Comparison of ENCODE assay signal across 10 cellular contexts in genomic region chr12:26614217-26614616, GRCh38.
A peak's percentile ranks its signal among the peaks of the same experiment; 100 is the strongest.
DNase-seq lines count a peak whose midpoint lies in the region; ATAC-seq and TF ChIP-seq lines count a peak whose summit lies in the region.
"Had no signal": no experiment of that assay in that cellular context is flagged by ENCODE, and none has a peak within 500 bp of the region (broad histone marks: within the 10 kb centered on the region; RNA-seq: fewer than 3 reads in every experiment).

No MANE protein-coding gene starts in this region.

- no CpG with 5 or more reads among the region's 2 CpGs for WGBS in iPS DF 6.9 (ENCODE audit: insufficient coverage, insufficient read length)
- 27 to 30% methylated on average over 2 of the region's 2 CpGs for WGBS in tibial nerve, 2 donors
- WGBS in gastroesophageal sphincter (ENCODE audit: low coverage in 1 of 2), 2 donors = 15 to 35% methylated on average over 2 of the region's 2 CpGs

- H3K9ac ChIP-seq in KMS-11 = no peak overlapping the region

- no peak overlapping the region for H3K27ac Mint-ChIP-seq in activated naive CD8-positive, alpha-beta T cell treated with anti-CD3 and anti-CD28 coated beads, Interleukin-2, amount 10 ng/mL, durations not matched to agents 7 days and 5 days
- H3K27ac Mint-ChIP-seq in activated T-helper 17 cell treated with anti-CD3 and anti-CD28 coated beads, Interleukin-2, amount 50 U/mL, for 72 hours = no peak overlapping the region
- H3K27ac Mint-ChIP-seq: naive thymus-derived CD8-positive, alpha-beta T cell had no signal

- no peaks in the 10 kb centered on the region for H3K36me3 ChIP-seq in KMS-11 (ENCODE audit: insufficient read depth)
- no peaks in the 10 kb centered on the region for H3K36me3 ChIP-seq in iPS DF 6.9 (ENCODE audit: control insufficient read depth, insufficient read depth, low read length)
- H3K36me3 ChIP-seq in tibial nerve = peaks cover 0 to under 1% (median 0%) of the 10 kb centered on the region in 3 donors
- H3K36me3 ChIP-seq in gastroesophageal sphincter = peaks cover 0 to 1% of the 10 kb centered on the region in 2 donors

- no peak overlapping the region for H3K4me3 ChIP-seq in KMS-11 (IDR thresholded peaks at IDR 0.05; ENCODE audit: insufficient read depth, low read depth, low read length)
- H3K4me3 ChIP-seq in iPS DF 6.9 (ENCODE audit: low read length) = no peak overlapping the region
- no peak overlapping the region for H3K4me3 ChIP-seq in tibial nerve
- no peak overlapping the region for H3K4me3 ChIP-seq in gastroesophageal sphincter
- H3K4me3 ChIP-seq: SJSA1 had no signal

- H3K36me3 Mint-ChIP-seq in activated naive CD8-positive, alpha-beta T cell treated with anti-CD3 and anti-CD28 coated beads, Interleukin-2, amount 10 ng/mL, durations not matched to agents 7 days and 5 days = peaks cover 6% of the 10 kb centered on the region
- H3K36me3 Mint-ChIP-seq in activated T-helper 17 cell treated with anti-CD3 and anti-CD28 coated beads, Interleukin-2, amount 50 U/mL, for 72 hours (ENCODE audit: low read depth) = peaks cover 33% of the 10 kb centered on the region

- no peak for TF ChIP-seq EP300 in tibial nerve (IDR thresholded peaks at IDR 0.05)
- no peak for TF ChIP-seq EP300 in gastroesophageal sphincter (IDR thresholded peaks at IDR 0.05)

- H3K9me3 ChIP-seq in iPS DF 6.9 (ENCODE audit: control insufficient read depth, insufficient read depth, low read length) = no peaks in the 10 kb centered on the region
- H3K9me3 ChIP-seq in tibial nerve = no peaks in the 10 kb centered on the region
- H3K9me3 ChIP-seq in gastroesophageal sphincter = no peaks in the 10 kb centered on the region
- H3K9me3 ChIP-seq: SJSA1 had no signal

- H4K20me1 ChIP-seq in KMS-11 (ENCODE audit: insufficient read depth) = no peaks in the 10 kb centered on the region

- H3K27ac ChIP-seq in KMS-11 (no peak overlapping the region), iPS DF 6.9 (ENCODE audit: low read length) (no peak overlapping the region), tibial nerve (no peak overlapping the region), gastroesophageal sphincter (no peak overlapping the region)
- H3K27ac ChIP-seq: SJSA1 had no signal

- no peak overlapping the region for H2AFZ ChIP-seq in KMS-11 (ENCODE audit: low read depth)

- H3K27me3 ChIP-seq in KMS-11 (ENCODE audit: insufficient read depth, low read depth) (no peaks in the 10 kb centered on the region), iPS DF 6.9 (ENCODE audit: control insufficient read depth, insufficient read depth, low read length) (no peaks in the 10 kb centered on the region), tibial nerve (no peaks in the 10 kb centered on the region), gastroesophageal sphincter (no peaks in the 10 kb centered on the region)
- H3K27me3 ChIP-seq: SJSA1 had no signal

- H3K4me1 ChIP-seq in KMS-11 (ENCODE audit: low read depth, poor library complexity, severe bottlenecking) (no peaks in the 10 kb centered on the region), iPS DF 6.9 (ENCODE audit: control insufficient read depth, insufficient read depth, low read length) (no peaks in the 10 kb centered on the region), tibial nerve (no peaks in the 10 kb centered on the region), gastroesophageal sphincter (no peaks in the 10 kb centered on the region)

- TF ChIP-seq POLR2A in tibial nerve (IDR thresholded peaks at IDR 0.05) (no peak), gastroesophageal sphincter (IDR thresholded peaks at IDR 0.05) (no peak)

- POLR2A ChIA-PET in activated naive CD8-positive, alpha-beta T cell treated with anti-CD3 and anti-CD28 coated beads, Interleukin-2, amount 10 ng/mL, durations not matched to agents 7 days and 5 days (lab: Charles Lee) = no interaction called here

- ATAC-seq in activated naive CD8-positive, alpha-beta T cell treated with anti-CD3 and anti-CD28 coated beads, Interleukin-2, amount 10 ng/mL, durations not matched to agents 7 days and 5 days (ENCODE audit: low read depth) = no peak
- no peak for ATAC-seq in activated T-helper 17 cell treated with anti-CD3 and anti-CD28 coated beads, Interleukin-2, amount 50 U/mL, for 72 hours (replicated peaks)
- no peak for ATAC-seq in gastroesophageal sphincter
- ATAC-seq: naive thymus-derived CD8-positive, alpha-beta T cell had no signal

- no peak overlapping the region for H3K4me3 Mint-ChIP-seq in activated naive CD8-positive, alpha-beta T cell treated with anti-CD3 and anti-CD28 coated beads, Interleukin-2, amount 10 ng/mL, durations not matched to agents 7 days and 5 days
- H3K4me3 Mint-ChIP-seq in activated T-helper 17 cell treated with anti-CD3 and anti-CD28 coated beads, Interleukin-2, amount 50 U/mL, for 72 hours = no peak overlapping the region
- H3K4me3 Mint-ChIP-seq: naive thymus-derived CD8-positive, alpha-beta T cell had no signal

- DNase-seq in ELF-1 (ENCODE audit: low read depth, low spot score) (peak; percentile 29), iPS DF 6.9 (ENCODE audit: low read depth, low spot score) (peak; percentile 16), tibial nerve (ENCODE audit: low spot score in 2 of 2) (no peak), NK-92 (lab: John Stamatoyannopoulos, UW; ENCODE audit: unreplicated experiment) (no peak)
- DNase-seq in activated naive CD8-positive, alpha-beta T cell treated with anti-CD3 and anti-CD28 coated beads, Interleukin-2, amount 10 ng/mL, durations not matched to agents 7 days and 5 days = peak; percentile 41

- H3K79me2 ChIP-seq in KMS-11 (ENCODE audit: insufficient read depth, low read depth) = no peaks in the 10 kb centered on the region

- no peaks in the 10 kb centered on the region for H3K9me3 Mint-ChIP-seq in activated naive CD8-positive, alpha-beta T cell treated with anti-CD3 and anti-CD28 coated beads, Interleukin-2, amount 10 ng/mL, durations not matched to agents 7 days and 5 days
- no peaks in the 10 kb centered on the region for H3K9me3 Mint-ChIP-seq in activated T-helper 17 cell treated with anti-CD3 and anti-CD28 coated beads, Interleukin-2, amount 50 U/mL, for 72 hours
- H3K9me3 Mint-ChIP-seq: naive thymus-derived CD8-positive, alpha-beta T cell had no signal

- TF ChIP-seq CTCF in KMS-11 (conservative IDR thresholded peaks at IDR 0.05; ENCODE audit: low read depth, low read length) (peak; percentile 71), tibial nerve (IDR thresholded peaks at IDR 0.05) (peak in 4 of 5 experiments; percentile 24 to 46 (median 36)), gastroesophageal sphincter (IDR thresholded peaks at IDR 0.05) (peak in 2 of 4 experiments; percentile 13 to 42)

- H3K27me3 Mint-ChIP-seq in activated naive CD8-positive, alpha-beta T cell treated with anti-CD3 and anti-CD28 coated beads, Interleukin-2, amount 10 ng/mL, durations not matched to agents 7 days and 5 days = no peaks in the 10 kb centered on the region
- H3K27me3 Mint-ChIP-seq in activated T-helper 17 cell treated with anti-CD3 and anti-CD28 coated beads, Interleukin-2, amount 50 U/mL, for 72 hours = no peaks in the 10 kb centered on the region
- H3K27me3 Mint-ChIP-seq: naive thymus-derived CD8-positive, alpha-beta T cell had no signal

- no peak overlapping the region for H3K4me2 ChIP-seq in KMS-11

- no peaks in the 10 kb centered on the region for H3K4me1 Mint-ChIP-seq in activated naive CD8-positive, alpha-beta T cell treated with anti-CD3 and anti-CD28 coated beads, Interleukin-2, amount 10 ng/mL, durations not matched to agents 7 days and 5 days
- no peaks in the 10 kb centered on the region for H3K4me1 Mint-ChIP-seq in activated T-helper 17 cell treated with anti-CD3 and anti-CD28 coated beads, Interleukin-2, amount 50 U/mL, for 72 hours

Comparison
In these comparisons a context has a peak if more than half of its experiments do, and no peak if none do; other contexts are left out.
1. DNase-seq: peak in ELF-1 (single experiment), activated naive CD8-positive, alpha-beta T cell treated with anti-CD3 and anti-CD28 coated beads, Interleukin-2, amount 10 ng/mL, durations not matched to agents 7 days and 5 days (single experiment) and iPS DF 6.9 (single experiment); none in tibial nerve (0 of 2) and NK-92 (single experiment).